ENCODE assay signal across 1 cellular context in the genomic region with DNA sequence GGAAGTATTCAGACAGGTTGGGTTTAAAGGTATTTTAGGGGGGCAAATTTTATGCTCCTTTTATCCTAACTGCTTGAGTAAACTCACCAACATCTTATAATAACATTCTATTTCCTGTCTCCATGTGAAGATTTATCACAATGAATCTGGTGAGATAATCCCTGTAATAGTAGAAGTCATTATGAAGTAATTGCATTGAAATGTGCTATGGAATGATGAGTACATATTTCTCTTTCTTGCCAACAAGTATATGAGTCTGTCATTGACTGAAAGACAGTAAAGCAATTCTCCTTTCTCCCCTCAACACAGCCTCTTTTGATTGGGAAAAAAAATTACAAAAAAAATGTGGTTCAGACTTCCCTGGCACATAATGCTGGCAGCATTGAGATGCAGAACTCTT.
TF ChIP-seq lines count a peak whose summit lies in the region.

No MANE protein-coding gene starts in this region.

TF ChIP-seq in IMR-90, 13 proteins besides CTCF, POLR2A, EP300 and RAD21 (continued from another document):
- TF ChIP-seq BHLHE40 (IDR thresholded peaks at IDR 0.05; ENCODE audit: low read depth, low read length) = no peak
- no peak for TF ChIP-seq MAZ (IDR thresholded peaks at IDR 0.05; ENCODE audit: borderline replicate concordance, low read depth, low read length)
- TF ChIP-seq CHD1 (IDR thresholded peaks at IDR 0.05; ENCODE audit: low read depth, low read length) = no peak
- 0 out of 2 replicates have a peak, but pooled peaks have one; percentile 6 for TF ChIP-seq SMC3 (IDR thresholded peaks at IDR 0.05; ENCODE audit: low read depth, low read length)
- TF ChIP-seq RCOR1 (IDR thresholded peaks at IDR 0.05; ENCODE audit: insufficient replicate concordance, low read length) = no peak
- TF ChIP-seq NFE2L2 (IDR thresholded peaks at IDR 0.05; ENCODE audit: low read depth, low read length) = peak; percentile 52; the same call in 1 of the 2 replicates
- no peak for TF ChIP-seq MXI1 (IDR thresholded peaks at IDR 0.05; ENCODE audit: borderline replicate concordance, low read depth, low read length)
- no peak for TF ChIP-seq MAFK (IDR thresholded peaks at IDR 0.05; ENCODE audit: low read depth, low read length)
- TF ChIP-seq, protein P1, sequence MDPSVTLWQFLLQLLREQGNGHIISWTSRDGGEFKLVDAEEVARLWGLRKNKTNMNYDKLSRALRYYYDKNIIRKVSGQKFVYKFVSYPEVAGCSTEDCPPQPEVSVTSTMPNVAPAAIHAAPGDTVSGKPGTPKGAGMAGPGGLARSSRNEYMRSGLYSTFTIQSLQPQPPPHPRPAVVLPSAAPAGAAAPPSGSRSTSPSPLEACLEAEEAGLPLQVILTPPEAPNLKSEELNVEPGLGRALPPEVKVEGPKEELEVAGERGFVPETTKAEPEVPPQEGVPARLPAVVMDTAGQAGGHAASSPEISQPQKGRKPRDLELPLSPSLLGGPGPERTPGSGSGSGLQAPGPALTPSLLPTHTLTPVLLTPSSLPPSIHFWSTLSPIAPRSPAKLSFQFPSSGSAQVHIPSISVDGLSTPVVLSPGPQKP (IDR thresholded peaks at IDR 0.05; ENCODE audit: borderline replicate concordance, low read depth, low read length) = no peak
